8 cellular contexts compared by ENCODE assay signal in genomic region chr12:57476162-57476992, GRCh38. TPM values are rescaled to one million over a fixed set of nuclear protein-coding genes. Genes with fewer than 3 reads are reported as not detected.
DNase-seq lines count a peak whose midpoint lies in the region; ATAC-seq and TF ChIP-seq lines count a peak whose summit lies in the region.

No MANE protein-coding gene starts in this region.

- H3K36me3 Mint-ChIP-seq in Calu3 (ENCODE audit: insufficient read depth, unreplicated experiment) = no peaks in the 10 kb centered on the region
- H3K36me3 Mint-ChIP-seq in activated CD4-positive, alpha-beta T cell treated with anti-CD3 and anti-CD28 coated beads, Interleukin-2, amount 10 ng/mL, durations not matched to agents 7 days and 5 days (ENCODE audit: low read depth) = peaks cover 60% of the 10 kb centered on the region

- TF ChIP-seq CTCF in Calu3 (IDR thresholded peaks at IDR 0.05; ENCODE audit: unreplicated experiment) (no peak), epithelial cell of esophagus (IDR thresholded peaks at IDR 0.05; ENCODE audit: insufficient read depth, low read depth, low read length, missing control alignments) (peak; percentile 27), WERI-Rb-1 (IDR thresholded peaks at IDR 0.05; ENCODE audit: low read depth, low read length) (no peak)

- H4K8ac ChIP-seq in trophoblast cell (ENCODE audit: low read depth, low read length) = no peak overlapping the region

- no peak overlapping the region for H2BK120ac ChIP-seq in trophoblast cell (ENCODE audit: insufficient read depth, low read length, poor library complexity)

- no peak overlapping the region for H3K23ac ChIP-seq in trophoblast cell (ENCODE audit: low read length)

- peaks cover 7 to 11% of the 10 kb centered on the region in 2 experiments for H3K4me1 ChIP-seq in trophoblast cell (ENCODE audit: control insufficient read depth in 1 of 2, insufficient read depth in 2 of 2, low read length in 2 of 2)

- H4K91ac ChIP-seq in trophoblast cell (ENCODE audit: low read depth, low read length) = no peak overlapping the region

- H2BK5ac ChIP-seq in trophoblast cell (ENCODE audit: low read depth, low read length, poor library complexity) = no peak overlapping the region

- no TSS peak for BruUV-seq in Calu3 (replicated peaks; lab: Mats Ljungman, UMichigan)

- CTCF ChIA-PET in Calu3 (lab: Charles Lee) = interaction anchor here (0.6 kb wide), 1 partner anchor 767 kb away, joined by 3 read pairs; no protein-coding TSS in a partner anchor
- CTCF ChIA-PET in activated CD4-positive, alpha-beta T cell treated with anti-CD3 and anti-CD28 coated beads, Interleukin-2, amount 10 ng/mL, durations not matched to agents 7 days and 5 days (lab: Charles Lee) = interaction anchor here (0.6 to 2.6 kb wide), 14 partner anchors 9 to 274 kb away, joined by 3 to 23 read pairs (median 4); partner anchors contain the start of genes B4GALNT1, GLI1 and INHBE

- peak overlapping the region; percentile 54 for H3K4me3 Mint-ChIP-seq in Calu3 (ENCODE audit: low read depth, unreplicated experiment)
- H3K4me3 Mint-ChIP-seq in activated CD4-positive, alpha-beta T cell treated with anti-CD3 and anti-CD28 coated beads, Interleukin-2, amount 10 ng/mL, durations not matched to agents 7 days and 5 days = peak overlapping the region; percentile 91

- H3K4me3 ChIP-seq in epithelial cell of esophagus (ENCODE audit: low read length) = peak overlapping the region; percentile 13
- no peak overlapping the region for H3K4me3 ChIP-seq in trophoblast cell (ENCODE audit: low read depth, low read length)
- H3K4me3 ChIP-seq in WERI-Rb-1 (ENCODE audit: low read depth, low read length) = no peak overlapping the region

- peak overlapping the region; percentile 46 for H3K4me2 ChIP-seq in trophoblast cell (ENCODE audit: low read length)

- H3K79me2 ChIP-seq in trophoblast cell (ENCODE audit: control insufficient read depth, insufficient read depth, low read length, poor library complexity) = no peaks in the 10 kb centered on the region

- H3K18ac ChIP-seq in trophoblast cell (ENCODE audit: low read length) = no peak overlapping the region

- H3K36me3 ChIP-seq in trophoblast cell (ENCODE audit: control insufficient read depth in 1 of 2, insufficient read depth in 2 of 2, low read length in 2 of 2) = no peaks in the 10 kb centered on the region
- peaks cover 5% of the 10 kb centered on the region for H3K36me3 ChIP-seq in WERI-Rb-1

- DNase-seq in Calu3 = no peak
- peak; percentile 80 for DNase-seq in activated CD4-positive, alpha-beta T cell treated with anti-CD3 and anti-CD28 coated beads, Interleukin-2, amount 10 ng/mL, durations not matched to agents 7 days and 5 days
- DNase-seq in epithelial cell of esophagus (ENCODE audit: low read depth) = no peak
- no peak for DNase-seq in trophoblast cell
- DNase-seq in NCI-H1436 treated with DMSO at 0.1 percent for 48 hours (lab: John Stamatoyannopoulos, UW) = no peak
- no peak for DNase-seq in WERI-Rb-1
- no peak for DNase-seq in COLO668 (lab: John Stamatoyannopoulos, UW; ENCODE audit: unreplicated experiment)

- peak; percentile 30 for ATAC-seq in HG02870 (IDR thresholded peaks at IDR 0.05; ENCODE audit: unreplicated experiment)

- no peak overlapping the region for H4K12ac ChIP-seq in trophoblast cell (ENCODE audit: low read depth, low read length)

- no peak overlapping the region for H3K14ac ChIP-seq in trophoblast cell (ENCODE audit: low read length)

- H3K27me3 ChIP-seq in trophoblast cell (ENCODE audit: insufficient read depth, low read length) = peaks cover 34% of the 10 kb centered on the region
- H3K27me3 ChIP-seq in WERI-Rb-1 (ENCODE audit: insufficient read depth, low read depth, severe bottlenecking) = no peaks in the 10 kb centered on the region

- no peak overlapping the region for H2AK5ac ChIP-seq in trophoblast cell (ENCODE audit: low read length)

- H3K27ac ChIP-seq in trophoblast cell (ENCODE audit: low read depth, low read length) = no peak overlapping the region
- no peak overlapping the region for H3K27ac ChIP-seq in WERI-Rb-1

- intact Hi-C loops in Calu3 (cut with micrococcal nuclease; ENCODE audit: unreplicated experiment) = no loop called here

- H3K27me3 Mint-ChIP-seq in Calu3 (ENCODE audit: unreplicated experiment) = peaks cover 100% of the 10 kb centered on the region
- H3K27me3 Mint-ChIP-seq in activated CD4-positive, alpha-beta T cell treated with anti-CD3 and anti-CD28 coated beads, Interleukin-2, amount 10 ng/mL, durations not matched to agents 7 days and 5 days = no peaks in the 10 kb centered on the region

- no peak overlapping the region for H2AFZ ChIP-seq in trophoblast cell (ENCODE audit: insufficient read depth, low read length, poor library complexity)

- H3K9me3 Mint-ChIP-seq in Calu3 (ENCODE audit: low read depth, unreplicated experiment) = no peaks in the 10 kb centered on the region
- H3K9me3 Mint-ChIP-seq in activated CD4-positive, alpha-beta T cell treated with anti-CD3 and anti-CD28 coated beads, Interleukin-2, amount 10 ng/mL, durations not matched to agents 7 days and 5 days = no peaks in the 10 kb centered on the region

- H3K4ac ChIP-seq in trophoblast cell (ENCODE audit: low read depth, low read length) = no peak overlapping the region

- peaks cover 31% of the 10 kb centered on the region for H3K4me1 Mint-ChIP-seq in Calu3 (ENCODE audit: low read depth, unreplicated experiment)
- peaks cover 69% of the 10 kb centered on the region for H3K4me1 Mint-ChIP-seq in activated CD4-positive, alpha-beta T cell treated with anti-CD3 and anti-CD28 coated beads, Interleukin-2, amount 10 ng/mL, durations not matched to agents 7 days and 5 days

- POLR2A ChIA-PET in activated CD4-positive, alpha-beta T cell treated with anti-CD3 and anti-CD28 coated beads, Interleukin-2, amount 10 ng/mL, durations not matched to agents 7 days and 5 days (lab: Charles Lee) = no interaction called here

- H3K27ac Mint-ChIP-seq in Calu3 (ENCODE audit: unreplicated experiment) = no peak overlapping the region
- peak overlapping the region; percentile 93 for H3K27ac Mint-ChIP-seq in activated CD4-positive, alpha-beta T cell treated with anti-CD3 and anti-CD28 coated beads, Interleukin-2, amount 10 ng/mL, durations not matched to agents 7 days and 5 days

- H3K79me1 ChIP-seq in trophoblast cell (ENCODE audit: low read length) = no peaks in the 10 kb centered on the region

- no peak overlapping the region for H2BK12ac ChIP-seq in trophoblast cell (ENCODE audit: low read length)

- no peak overlapping the region for H3K9ac ChIP-seq in trophoblast cell (ENCODE audit: low read length)

- no CpG with 5 or more reads among the region's 29 CpGs for WGBS in trophoblast cell (ENCODE audit: extremely low coverage, insufficient coverage, insufficient read length)

- H3K9me3 ChIP-seq in trophoblast cell (ENCODE audit: insufficient read depth, low read depth, low read length) = no peaks in the 10 kb centered on the region
- no peaks in the 10 kb centered on the region for H3K9me3 ChIP-seq in WERI-Rb-1 (ENCODE audit: severe bottlenecking)

RNA-seq across cellular contexts. Expression of gene ARHGAP9, which starts 3.3 kb away (rescaled TPM):
- total RNA-seq in Calu3 (2022) = 0.39 TPM in 1 of 2 replicates, not detected in the other
- total RNA-seq in activated CD4-positive, alpha-beta T cell treated with anti-CD3 and anti-CD28 coated beads, Interleukin-2, amount 10 ng/mL, durations not matched to agents 7 days and 5 days = 100 to 1,000 TPM; 218 to 259 TPM
- polyA plus RNA-seq in trophoblast cell (2013) = 0.26 and 0.49 TPM in 2 replicates

RNA-seq across cellular contexts. Expression of gene MARS1, which starts 11.5 kb away (rescaled TPM):
- 358 and 369 TPM in 2 replicates for total RNA-seq in Calu3 (2022)
- 100 to 1,000 TPM; 214 to 247 TPM for total RNA-seq in activated CD4-positive, alpha-beta T cell treated with anti-CD3 and anti-CD28 coated beads, Interleukin-2, amount 10 ng/mL, durations not matched to agents 7 days and 5 days
- polyA plus RNA-seq in trophoblast cell (2013) = 418 and 476 TPM in 2 replicates

RNA-seq across cellular contexts. Expression of gene GLI1, which starts 16.8 kb away (rescaled TPM):
- total RNA-seq in Calu3 (2022) = 0.54 and 0.61 TPM in 2 replicates
- under 1 TPM; 0.52 to 0.94 TPM for total RNA-seq in activated CD4-positive, alpha-beta T cell treated with anti-CD3 and anti-CD28 coated beads, Interleukin-2, amount 10 ng/mL, durations not matched to agents 7 days and 5 days
- polyA plus RNA-seq in trophoblast cell (2013) = 1.4 and 2.3 TPM in 2 replicates

RNA-seq across cellular contexts. Expression of gene INHBE, which starts 21.3 kb away (rescaled TPM):
- total RNA-seq in Calu3 (2022) = 0.38 and 0.64 TPM in 2 replicates
- not detected for total RNA-seq in activated CD4-positive, alpha-beta T cell treated with anti-CD3 and anti-CD28 coated beads, Interleukin-2, amount 10 ng/mL, durations not matched to agents 7 days and 5 days
- 0.26 and 0.46 TPM in 2 replicates for polyA plus RNA-seq in trophoblast cell (2013)

RNA-seq across cellular contexts. Expression of gene INHBC, which starts 41.8 kb away (rescaled TPM):
- not detected in 2 replicates for total RNA-seq in Calu3 (2022)
- not detected for total RNA-seq in activated CD4-positive, alpha-beta T cell treated with anti-CD3 and anti-CD28 coated beads, Interleukin-2, amount 10 ng/mL, durations not matched to agents 7 days and 5 days
- polyA plus RNA-seq in trophoblast cell (2013) = 0.01 and 0.03 TPM in 2 replicates

Comparison
In these comparisons a context has a peak if more than half of its experiments do, and no peak if none do; other contexts are left out.
1. RNA of gene ARHGAP9, which starts 3.3 kb away (total RNA-seq): 218 to 259 TPM in activated CD4-positive, alpha-beta T cell treated with anti-CD3 and anti-CD28 coated beads, Interleukin-2, amount 10 ng/mL, durations not matched to agents 7 days and 5 days; 0.39 TPM in Calu3; every median in the first group is over 100 times any median in the second.